Comparison of ENCODE assay signal across 23 cellular contexts in genomic region chr11:68455485-68455884, GRCh38. TPM values are rescaled to one million over a fixed set of nuclear protein-coding genes. Genes with fewer than 3 reads are reported as not detected.
DNase-seq lines count a peak whose midpoint lies in the region; ATAC-seq, FAIRE-seq and TF ChIP-seq lines count a peak whose summit lies in the region.
"Had no signal": no experiment of that assay in that cellular context is flagged by ENCODE, and none has a peak within 500 bp of the region (broad histone marks: within the 10 kb centered on the region; RNA-seq: fewer than 3 reads in every experiment).

No MANE protein-coding gene starts in this region.

- no peak overlapping the region for H4K8ac ChIP-seq in H1 (ENCODE audit: extremely low read depth, insufficient read depth, low read length)

- H3K4me1 ChIP-seq in heart left ventricle (peaks cover 0 to 8% (median 1%) of the 10 kb centered on the region in 12 donors), H1 (replicated peaks in 1 of 4; ENCODE audit: control insufficient read depth in 3 of 4, insufficient read depth in 4 of 4, low read length in 3 of 4) (peaks cover 2 to 6% (median 4%) of the 10 kb centered on the region in 4 experiments; a peak in 5 of 7 replicates), aorta (ENCODE audit: control insufficient read depth in 1 of 2, insufficient read depth in 2 of 2, low read length in 2 of 2) (no peaks in the 10 kb centered on the region)
- H3K4me1 ChIP-seq: SJCRH30 had no signal

- H3K79me2 ChIP-seq in H1 (ENCODE audit: control insufficient read depth in 1 of 2, insufficient read depth in 2 of 2, low read length in 2 of 2) = no peaks in the 10 kb centered on the region

- H3K23ac ChIP-seq in H1 (ENCODE audit: insufficient read length) = no peak overlapping the region

- CTCF ChIA-PET in H1 (lab: Charles Lee; ENCODE audit: partially characterized antibody) = interaction anchor here (0.6 to 1.6 kb wide), 5 partner anchors 17 to 198 kb away, joined by 3 read pairs; no protein-coding TSS in a partner anchor

- DNase-seq in cardiac septum (ENCODE audit: low spot score) (peak; percentile 72), heart left ventricle (no peak), H1 (ENCODE audit: low read depth in 1 of 2, low spot score in 2 of 2) (no peak), mesenteric fat pad (ENCODE audit: low spot score) (peak; percentile 78), aorta (peak; percentile 32 to 57), glomerular visceral epithelial cell (ENCODE audit: extremely low spot score) (no peak), NCI-H146 treated with DMSO at 0.1 percent for 48 hours (lab: John Stamatoyannopoulos, UW; ENCODE audit: unreplicated experiment) (no peak), kidney glomerular epithelial cell (lab: John Stamatoyannopoulos, UW) (no peak)
- DNase-seq: DMS153; DND-41; HCEC 1CT; Karpas-422; NCI-H1105; NCI-H1436 treated with DMSO at 0.1 percent for 48 hours; NCI-H2029 treated with DMSO at 0.1 percent for 48 hours; NCI-H446 treated with DMSO at 0.1 percent for 48 hours; NCI-H82; NK-92 treated with Interleukin-12 subunit alpha and Interleukin-12 subunit beta, amount 100 ng/mL, for 24 hours; PC-3; SJCRH30 had no signal

- FAIRE-seq in H1 (lab: Jason Lieb, UNC) = no peak

- H3K9ac ChIP-seq in H1 (replicated peaks in 1 of 4; ENCODE audit: extremely low read depth in 1 of 4, low read depth in 3 of 4, low read length in 3 of 4) = no peak overlapping the region; a peak in 1 of 7 replicates

- H3K56ac ChIP-seq in H1 (replicated peaks; ENCODE audit: insufficient read length, low read depth, low read length) = no peak overlapping the region

- ATAC-seq in heart left ventricle (no peak), aorta (ENCODE audit: low FRiP score) (no peak)
- ATAC-seq: Right ventricle myocardium inferior had no signal

- H2AK5ac ChIP-seq in H1 (ENCODE audit: low read depth, low read length) = no peak overlapping the region

- H3K14ac ChIP-seq in H1 (ENCODE audit: insufficient read length) = no peak overlapping the region

- H3K79me1 ChIP-seq in H1 (ENCODE audit: low read depth, low read length) = no peaks in the 10 kb centered on the region

- no peak for TF ChIP-seq EP300 in H1 (IDR thresholded peaks at IDR 0.05; ENCODE audit: borderline replicate concordance in 1 of 2, low read depth in 2 of 2, low read length in 2 of 2)

- H4K91ac ChIP-seq in H1 (replicated peaks; ENCODE audit: insufficient read length, low read length) = no peak overlapping the region

- no peak overlapping the region for H3K4ac ChIP-seq in H1 (replicated peaks; ENCODE audit: insufficient read length, low read depth, low read length)

- 76 to 86% (median 80%) methylated on average over 4 to 8 of the region's 8 CpGs for WGBS in heart left ventricle, 4 donors
- whole genome bisulfite sequencing in H1 (ENCODE audit: extremely low coverage in 1 of 2, insufficient coverage in 1 of 2, insufficient read length in 1 of 2, insufficient replicate concordance in 2 of 2, low coverage in 1 of 2, low lambda C conversion rate in 2 of 2, missing lambda C conversion rate in 1 of 2), 2 experiments = 95% methylated on average over 8 of the region's 8 CpGs; no CpG with 5 or more reads in 1 of the 2 experiments
- WGBS in aorta, 2 donors = 64 to 66% methylated on average over 8 of the region's 8 CpGs

- H3K27me3 ChIP-seq in heart left ventricle (no peaks in the 10 kb centered on the region), H1 (replicated peaks in 1 of 4; ENCODE audit: control insufficient read depth in 3 of 4, extremely low read depth in 1 of 4, insufficient read depth in 3 of 4, low read length in 3 of 4) (no peaks in the 10 kb centered on the region), aorta (ENCODE audit: control insufficient read depth in 1 of 2, insufficient read depth in 2 of 2, low read length in 1 of 2) (no peaks in the 10 kb centered on the region)
- H3K27me3 ChIP-seq: SJCRH30 had no signal

- H3K9me3 ChIP-seq in heart left ventricle (no peaks in the 10 kb centered on the region), H1 (ENCODE audit: insufficient read depth in 2 of 2, low read depth in 1 of 2, low read length in 1 of 2) (no peaks in the 10 kb centered on the region), aorta (ENCODE audit: control insufficient read depth, low read length) (no peaks in the 10 kb centered on the region)
- H3K9me3 ChIP-seq: SJCRH30 had no signal

- H2BK12ac ChIP-seq in H1 (ENCODE audit: low read depth, low read length) = no peak overlapping the region

- intact Hi-C loops in cardiac septum (cut with DNase I) = no loop called here
- intact Hi-C loops in heart left ventricle (cut with DNase I) = loop anchor here in 1 of 10 donors (5.0 kb wide), 1 partner anchor 158 kb away; no protein-coding TSS in a partner anchor
- intact Hi-C loops in aorta (cut with DNase I) = no loop called here

- H3K4me3 ChIP-seq in heart left ventricle (no peak overlapping the region), H1 (ENCODE audit: extremely low read depth in 1 of 4, insufficient read depth in 2 of 4, low read depth in 3 of 4, low read length in 4 of 4) (no peak overlapping the region), aorta (ENCODE audit: low read length in 2 of 2) (no peak overlapping the region)
- H3K4me3 ChIP-seq: GM23338, SJCRH30 had no signal

- H3K4me2 ChIP-seq in H1 (ENCODE audit: insufficient read depth in 1 of 2, low read depth in 2 of 2, low read length in 2 of 2) = no peak overlapping the region
- H3K4me2 ChIP-seq: GM23338 had no signal

- no peak overlapping the region for H3K18ac ChIP-seq in H1 (ENCODE audit: extremely low read depth, low read length)

- H2AFZ ChIP-seq in H1 (ENCODE audit: low read length) = no peak overlapping the region
- H2AFZ ChIP-seq: GM23338 had no signal

- no peak overlapping the region for H3K27ac ChIP-seq in heart left ventricle
- no peak overlapping the region for H3K27ac ChIP-seq in H1 (ENCODE audit: low read depth, low read length)
- H3K27ac ChIP-seq in aorta (ENCODE audit: low read depth in 1 of 2, low read length in 2 of 2) = no peak overlapping the region
- H3K27ac ChIP-seq: HL-60, SJCRH30 had no signal

- 0 out of 2 replicates have a peak, but pooled peaks cover 3% of the 10 kb centered on the region for H3K23me2 ChIP-seq in H1 (ENCODE audit: low read depth, low read length)

- no peak overlapping the region for H2BK120ac ChIP-seq in H1 (replicated peaks; ENCODE audit: low read depth, low read length)

- 0 out of 2 replicates have a peak overlapping the region, but pooled peaks have one; percentile 5 for H2BK5ac ChIP-seq in H1 (ENCODE audit: low read depth, low read length)

- no peak overlapping the region for H2BK15ac ChIP-seq in H1 (ENCODE audit: low read length)

- H4K5ac ChIP-seq in H1 (ENCODE audit: insufficient read length, low read depth, low read length) = no peak overlapping the region

- no peak for TF ChIP-seq RAD21 in H1 (IDR thresholded peaks at IDR 0.05 in 1 of 2, conservative IDR thresholded peaks at IDR 0.05 in 1 of 2; ENCODE audit: low read depth in 2 of 2, low read length in 2 of 2)

- H2BK20ac ChIP-seq in H1 (ENCODE audit: low read length) = no peak overlapping the region

- TF ChIP-seq CTCF in heart left ventricle (IDR thresholded peaks at IDR 0.05) (no peak), H1 (IDR thresholded peaks at IDR 0.05; ENCODE audit: control extremely low read depth in 1 of 3, insufficient read depth in 1 of 3, low read depth in 1 of 3, low read length in 3 of 3) (no peak)

- H3K36me3 ChIP-seq in heart left ventricle (no peaks in the 10 kb centered on the region), H1 (ENCODE audit: control insufficient read depth in 2 of 4, insufficient read depth in 4 of 4, low read length in 3 of 4) (no peaks in the 10 kb centered on the region), aorta (ENCODE audit: control insufficient read depth in 1 of 2, insufficient read depth in 2 of 2, low read length in 1 of 2) (no peaks in the 10 kb centered on the region)
- H3K36me3 ChIP-seq: SJCRH30 had no signal

- no peaks in the 10 kb centered on the region for H4K20me1 ChIP-seq in H1 (replicated peaks in 1 of 2; ENCODE audit: control insufficient read depth in 1 of 2, insufficient read depth in 2 of 2, low read length in 2 of 2)

- TF ChIP-seq POLR2A in heart left ventricle (IDR thresholded peaks at IDR 0.05) = no peak
- no peak for TF ChIP-seq POLR2A in H1 (IDR thresholded peaks at IDR 0.05; ENCODE audit: control extremely low read depth in 1 of 2, low read depth in 2 of 2, low read length in 2 of 2)

- POLR2A ChIA-PET in H1 (lab: Charles Lee; ENCODE audit: partially characterized antibody) = no interaction called here

TF ChIP-seq in H1, 55 proteins besides CTCF, POLR2A, EP300 and RAD21 (continues in another document):
- TF ChIP-seq CTBP2 (IDR thresholded peaks at IDR 0.05; ENCODE audit: borderline replicate concordance, insufficient read depth, insufficient read length, low read length) = no peak
- TF ChIP-seq E2F6 (IDR thresholded peaks at IDR 0.05) = no peak
- no peak for TF ChIP-seq CBX5 (IDR thresholded peaks at IDR 0.05; ENCODE audit: low read depth, low read length)
- TF ChIP-seq JUND (IDR thresholded peaks at IDR 0.05; ENCODE audit: low read length) = no peak
- no peak for TF ChIP-seq GABPA (IDR thresholded peaks at IDR 0.05; ENCODE audit: borderline replicate concordance, insufficient read depth, low read length)
- no peak for TF ChIP-seq POLR2AphosphoS5 (IDR thresholded peaks at IDR 0.05; ENCODE audit: low read depth, low read length)
- no peak for TF ChIP-seq RNF2 (IDR thresholded peaks at IDR 0.05; ENCODE audit: borderline replicate concordance, low read depth, low read length, missing control alignments, poor library complexity, severe bottlenecking)
- no peak for TF ChIP-seq EGR1 (IDR thresholded peaks at IDR 0.05; ENCODE audit: borderline replicate concordance, low read depth, low read length)

RNA-seq across cellular contexts. Expression of gene PPP6R3, which starts 5.1 kb away (rescaled TPM):
- total RNA-seq in cardiac septum (92.4 TPM), heart left ventricle (10 to 100 TPM; 72.9 to 93.8 (median 81.7) TPM), mesenteric fat pad (81.3 TPM), aorta (100 to 1,000 TPM in 1 of 2 donors, 10 to 100 TPM in 1; 96.1 to 109 TPM)
- polyA plus RNA-seq in heart left ventricle (10 to 100 TPM; 23.2 to 37.9 TPM), H1 (2011; rRNA removed) (44.6 and 48.8 TPM in 2 replicates), aorta (10 to 100 TPM; 18.8 to 34.7 TPM)
- 146 and 150 TPM in 2 replicates for total RNA-seq in H1 (2021; fragmentation: NEBNext Ultra II Directional; extraction: Animal tissue kit (Norgen Biotek cat#: 25700))
- polyA plus RNA-seq in H1 (2011; cell fraction: cytosol; rRNA removed) = 56.3 TPM
- polyA plus RNA-seq in H1 (2011; cell fraction: nucleus; rRNA removed) = 109 TPM
- polyA plus RNA-seq in H1 (2012, experiment 1 of 2) = 58.7 to 84.4 TPM (median 70.3 TPM) in 4 replicates
- 7.0 TPM for polyA plus RNA-seq in H1 (2012, experiment 2 of 2)
- polyA plus RNA-seq in H1 (2013, experiment 1 of 2) = 64.9 TPM
- polyA plus RNA-seq in H1 (2013, experiment 2 of 2) = 66.0 TPM
- 113 and 126 TPM in 2 replicates for polyA minus RNA-seq in H1 (2011; rRNA and poly(A)+ RNA removed)
- 150 TPM for polyA minus RNA-seq in H1 (2011; cell fraction: cytosol; rRNA and poly(A)+ RNA removed)
- 209 TPM for polyA minus RNA-seq in H1 (2011; cell fraction: nucleus; rRNA and poly(A)+ RNA removed)

Comparison
In these comparisons a context has a peak if more than half of its experiments do, and no peak if none do; other contexts are left out.
1. DNase-seq: peak in cardiac septum (single experiment), mesenteric fat pad (single experiment) and aorta (2 of 2); none in heart left ventricle (0 of 5), H1 (0 of 2), glomerular visceral epithelial cell (single experiment), NCI-H146 treated with DMSO at 0.1 percent for 48 hours (single experiment) and kidney glomerular epithelial cell (single experiment).